7 cellular contexts compared by ENCODE assay signal in genomic region chr11:65506770-65507485, GRCh38. TPM values are rescaled to one million over a fixed set of nuclear protein-coding genes. Genes with fewer than 3 reads are reported as not detected.
A peak's percentile ranks its signal among the peaks of the same experiment; 100 is the strongest.
DNase-seq lines count a peak whose midpoint lies in the region; ATAC-seq and TF ChIP-seq lines count a peak whose summit lies in the region.

No MANE protein-coding gene starts in this region.

- H3K36me3 ChIP-seq in KMS-11 (ENCODE audit: insufficient read depth), result peaks cover 33% of the 10 kb centered on the region
- peaks cover 56% of the 10 kb centered on the region for H3K36me3 ChIP-seq in neutrophil

- peak; percentile 41 for ATAC-seq in GM21723 (IDR thresholded peaks at IDR 0.05; ENCODE audit: unreplicated experiment)
- peak; percentile 41 for ATAC-seq in esophagus mucosa

- peak overlapping the region; percentile 94; the same call in 1 of the 2 replicates for H3K4me2 ChIP-seq in KMS-11

- H3K27me3 ChIP-seq in KMS-11 (ENCODE audit: insufficient read depth, low read depth) (no peaks in the 10 kb centered on the region), neutrophil (no peaks in the 10 kb centered on the region)

- peaks cover 34% of the 10 kb centered on the region for H4K20me1 ChIP-seq in KMS-11 (ENCODE audit: insufficient read depth)

- H3K27ac ChIP-seq in KMS-11, result peak overlapping the region; percentile 99
- H3K27ac ChIP-seq in neutrophil, result peak overlapping the region; percentile 99

- H2AFZ ChIP-seq in KMS-11 (ENCODE audit: low read depth), result no peak overlapping the region

- H3K9ac ChIP-seq in KMS-11, result peak overlapping the region; percentile 100

- no peaks in the 10 kb centered on the region for H3K9me3 ChIP-seq in neutrophil

- DNase-seq in GDM1 (lab: John Stamatoyannopoulos, UW) (peak; percentile 28), iPS-NIHi11 (ENCODE audit: low spot score) (no peak)
- DNase-seq in activated CD4-positive, alpha-beta T cell treated with anti-CD3 and anti-CD28 coated beads for 1 hour, result peak; percentile 58

- peaks cover 54% of the 10 kb centered on the region for H3K79me2 ChIP-seq in KMS-11 (ENCODE audit: insufficient read depth, low read depth)

- H3K4me3 ChIP-seq in KMS-11 (IDR thresholded peaks at IDR 0.05; ENCODE audit: insufficient read depth, low read depth, low read length), result no peak overlapping the region
- H3K4me3 ChIP-seq in neutrophil (ENCODE audit: low read depth in 1 of 2, low read length in 1 of 2), result peak overlapping the region; percentile 93 to 96

- TF ChIP-seq CTCF in KMS-11 (conservative IDR thresholded peaks at IDR 0.05; ENCODE audit: low read depth, low read length) (no peak; the same call in 1 of the 2 replicates), neutrophil (IDR thresholded peaks at IDR 0.05) (no peak)

- H3K4me1 ChIP-seq in KMS-11 (ENCODE audit: low read depth, poor library complexity, severe bottlenecking) (peaks cover 71% of the 10 kb centered on the region), neutrophil (ENCODE audit: control insufficient read depth in 1 of 2, insufficient read depth in 1 of 2, low read depth in 1 of 2, low read length in 1 of 2) (peaks cover 63 to 74% of the 10 kb centered on the region in 2 experiments)

RNA-seq across cellular contexts. Expression of gene MALAT1, which starts 8.1 kb away (rescaled TPM):
- 4,086 TPM for total RNA-seq in esophagus mucosa

RNA-seq across cellular contexts. Expression of gene SCYL1, which starts 18.0 kb away (rescaled TPM):
- 36.7 TPM for total RNA-seq in esophagus mucosa

RNA-seq across cellular contexts. Expression of gene LTBP3, which starts 51.2 kb away (rescaled TPM):
- 20.9 TPM for total RNA-seq in esophagus mucosa
